ENCODE assay signal across 8 cellular contexts in genomic region chr13:37059136-37059847, GRCh38. TPM values are rescaled to one million over a fixed set of nuclear protein-coding genes. Genes with fewer than 3 reads are reported as not detected.
A peak's percentile ranks its signal among the peaks of the same experiment; 100 is the strongest.
DNase-seq lines count a peak whose midpoint lies in the region; ATAC-seq and TF ChIP-seq lines count a peak whose summit lies in the region.

Gene SUPT20H, minus strand, starts transcription at chr13:37059688. Its CDS starts 8,198 bp downstream, at chr13:37051490.

- POLR2A ChIA-PET in AG04450 (lab: Yijun Ruan, JAX), result interaction anchor here (0.9 kb wide), 1 partner anchor 42 kb away, joined by 3 read pairs; no protein-coding TSS in a partner anchor

- peak; percentile 83 for TF ChIP-seq POLR2A in breast epithelium (IDR thresholded peaks at IDR 0.05)

- CTCF ChIA-PET in AG04450 (lab: Charles Lee), result interaction anchor here (0.9 to 1.2 kb wide), 2 partner anchors 59 to 544 kb away, joined by 3 to 5 read pairs; no protein-coding TSS in a partner anchor

- H3K36me3 ChIP-seq in WERI-Rb-1 (no peaks in the 10 kb centered on the region), breast epithelium (no peaks in the 10 kb centered on the region), iPS-20b (ENCODE audit: insufficient read depth, low read depth, low read length) (peaks cover 5% of the 10 kb centered on the region)

- TF ChIP-seq CTCF in AG04450 (IDR thresholded peaks at IDR 0.05; ENCODE audit: low read depth, low read length), result no peak
- no peak for TF ChIP-seq CTCF in WERI-Rb-1 (IDR thresholded peaks at IDR 0.05; ENCODE audit: low read depth, low read length)
- TF ChIP-seq CTCF in breast epithelium (IDR thresholded peaks at IDR 0.05), result no peak

- H3K4me1 ChIP-seq in breast epithelium, result no peaks in the 10 kb centered on the region
- no peaks in the 10 kb centered on the region for H3K4me1 ChIP-seq in iPS-20b (ENCODE audit: insufficient read depth, low read length)

- no peaks in the 10 kb centered on the region for H3K27me3 ChIP-seq in AG04450 (ENCODE audit: control insufficient read depth, insufficient read depth, low read length)
- H3K27me3 ChIP-seq in WERI-Rb-1 (ENCODE audit: insufficient read depth, low read depth, severe bottlenecking), result no peaks in the 10 kb centered on the region
- no peaks in the 10 kb centered on the region for H3K27me3 ChIP-seq in breast epithelium
- H3K27me3 ChIP-seq in iPS-20b (ENCODE audit: insufficient read depth, low read length), result no peaks in the 10 kb centered on the region

- no peaks in the 10 kb centered on the region for H3K9me3 ChIP-seq in AG04450 (ENCODE audit: control insufficient read depth, insufficient read depth, low read length)
- no peaks in the 10 kb centered on the region for H3K9me3 ChIP-seq in WERI-Rb-1 (ENCODE audit: severe bottlenecking)
- no peaks in the 10 kb centered on the region for H3K9me3 ChIP-seq in breast epithelium
- H3K9me3 ChIP-seq in iPS-20b (ENCODE audit: insufficient read depth, low read depth, low read length), result no peaks in the 10 kb centered on the region

- H3K9ac ChIP-seq in iPS-20b (ENCODE audit: low read depth, low read length), result peak within 1 kb of the TSS; percentile 80

- H3K4me3 ChIP-seq in AG04450 (ENCODE audit: low read depth, low read length) (peak within 1 kb of the TSS; percentile 85), WERI-Rb-1 (ENCODE audit: low read depth, low read length) (peak within 1 kb of the TSS; percentile 85), breast epithelium (peak within 1 kb of the TSS; percentile 68 to 100 (median 86)), iPS-20b (ENCODE audit: low read length) (peak within 1 kb of the TSS; percentile 80), skin epidermis (peak within 1 kb of the TSS; percentile 55 to 97 (median 78))

- intact Hi-C loops in breast epithelium (cut with DNase I; ENCODE audit: low total_unique reads), result no loop called here

- H3K27ac ChIP-seq in AG04450 (ENCODE audit: low read depth, low read length) (peak within 1 kb of the TSS; percentile 83), WERI-Rb-1 (peak within 1 kb of the TSS; percentile 89), breast epithelium (peak within 1 kb of the TSS; percentile 90 to 99), iPS-20b (ENCODE audit: low read length) (peak within 1 kb of the TSS; percentile 0), skin epidermis (peak within 1 kb of the TSS; percentile 52 to 98 (median 94))

- DNase-seq in AG04450 (ENCODE audit: low read depth, low spot score) (peak; percentile 64), NCI-H2227 (lab: John Stamatoyannopoulos, UW; ENCODE audit: unreplicated experiment) (peak; percentile 91), WERI-Rb-1 (peak; percentile 87), breast epithelium (ENCODE audit: low spot score in 2 of 2) (peak; percentile 88 to 93)

- ATAC-seq in GM18873 (IDR thresholded peaks at IDR 0.05; ENCODE audit: low FRiP score, unreplicated experiment) (peak; percentile 94), HG03135 (IDR thresholded peaks at IDR 0.05; ENCODE audit: unreplicated experiment) (peak; percentile 99)

RNA-seq across cellular contexts. Expression of gene SUPT20H, which starts in this region (rescaled TPM):
- polyA plus RNA-seq in AG04450 (2011; rRNA removed), result 66.7 and 80.6 TPM in 2 replicates
- polyA minus RNA-seq in AG04450 (2011; rRNA and poly(A)+ RNA removed), result 54.2 and 79.0 TPM in 2 replicates
- total RNA-seq in breast epithelium, result 10 to 100 TPM; 33.4 to 94.8 (median 55.7) TPM

Comparison
In these comparisons a context has a peak if more than half of its experiments do, and no peak if none do; other contexts are left out.
1. Peak in every context shown above with its lines: DNase-seq, ATAC-seq, H3K4me3 ChIP-seq and H3K27ac ChIP-seq.
2. H3K27ac ChIP-seq: peak in every context shown above with its lines; median percentile 94 in breast epithelium; 94 in skin epidermis; 89 in WERI-Rb-1; 83 in AG04450; 0 in iPS-20b.